In the genomic region with DNA sequence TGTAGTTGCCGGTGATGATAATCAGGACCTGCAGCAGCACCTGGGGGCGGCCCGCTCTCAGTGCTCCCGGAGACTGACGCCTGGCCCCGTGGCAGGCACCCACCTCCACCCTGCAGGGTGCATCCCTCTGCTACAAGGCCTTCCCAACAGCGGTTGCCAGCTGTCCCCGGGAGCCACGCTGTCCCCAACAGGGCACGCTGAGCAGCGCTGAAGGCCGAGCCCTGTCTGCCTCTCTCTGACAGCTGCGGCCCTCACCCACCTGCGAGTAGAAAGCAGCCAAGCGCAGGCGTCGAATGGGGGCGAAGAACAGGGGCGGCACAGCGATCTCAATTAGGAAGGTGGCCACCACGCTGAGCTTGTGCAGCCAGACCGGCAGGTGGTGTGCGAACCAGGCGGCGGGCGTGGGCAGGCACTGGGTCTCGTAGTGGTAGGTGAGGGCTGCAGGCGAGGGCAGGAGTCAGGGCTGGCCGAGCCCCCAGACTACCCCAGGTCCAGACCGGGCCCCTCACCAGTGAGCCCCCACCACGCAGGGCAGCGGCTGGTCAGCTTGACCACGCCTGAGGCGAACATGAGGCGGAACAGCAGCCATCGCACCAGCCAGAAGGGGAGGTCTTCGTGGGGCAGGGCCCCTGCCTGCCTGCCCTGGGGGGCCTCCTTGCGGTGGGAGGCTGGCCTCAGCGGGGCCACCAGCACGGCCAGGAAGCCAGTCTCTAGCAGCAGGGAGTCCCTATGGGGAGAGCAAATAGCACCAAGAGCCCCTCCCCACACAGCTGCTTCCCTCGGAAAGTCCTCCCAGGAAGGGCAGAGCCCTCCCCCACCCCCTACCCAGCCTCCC, we compare ENCODE assay signal across 1 cellular context.
TF ChIP-seq lines count a peak whose summit lies in the region.

No MANE protein-coding gene starts in this region.

TF ChIP-seq in endothelial cell of umbilical vein, 7 proteins besides CTCF, POLR2A, EP300 and RAD21:
- TF ChIP-seq POLR2AphosphoS5 (IDR thresholded peaks at IDR 0.05; ENCODE audit: insufficient read depth, low read depth, low read length), result no peak
- TF ChIP-seq EZH2 (IDR thresholded peaks at IDR 0.05; ENCODE audit: borderline replicate concordance, low read depth, low read length, severe bottlenecking), result no peak
- TF ChIP-seq MYC (IDR thresholded peaks at IDR 0.05; ENCODE audit: low read depth, low read length), result no peak
- no peak for TF ChIP-seq FOS (IDR thresholded peaks at IDR 0.05; ENCODE audit: borderline replicate concordance, insufficient read depth, low read length)
- TF ChIP-seq JUN (IDR thresholded peaks at IDR 0.05; ENCODE audit: borderline replicate concordance, insufficient read depth, insufficient read length, low read depth), result no peak
- no peak for TF ChIP-seq GATA2 (IDR thresholded peaks at IDR 0.05; ENCODE audit: insufficient read depth, insufficient read length, low read depth, low read length)
- TF ChIP-seq, protein P1, sequence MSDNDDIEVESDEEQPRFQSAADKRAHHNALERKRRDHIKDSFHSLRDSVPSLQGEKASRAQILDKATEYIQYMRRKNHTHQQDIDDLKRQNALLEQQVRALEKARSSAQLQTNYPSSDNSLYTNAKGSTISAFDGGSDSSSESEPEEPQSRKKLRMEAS (IDR thresholded peaks at IDR 0.05; ENCODE audit: insufficient read depth, insufficient read length), result no peak
